ENCODE assay signal across 35 cellular contexts in genomic region chr7:46607176-46607575, GRCh38.
"Had no signal": no experiment of that assay in that cellular context is flagged by ENCODE, and none has a peak within 500 bp of the region (broad histone marks: within the 10 kb centered on the region; RNA-seq: fewer than 3 reads in every experiment).

No MANE protein-coding gene starts in this region.

- ATAC-seq: activated CD4-positive, CD25-positive, alpha-beta regulatory T cell treated with anti-CD3 and anti-CD28 coated beads, Interleukin-2, amount 50 U/mL, for 24 hours; esophagus mucosa; mucosa of descending colon; natural killer cell treated with Interleukin-12 subunit alpha and Interleukin-12 subunit beta and Interleukin-15 and Interleukin-18, amount 100 ng/mL, for 72 hours; stimulated activated naive B cell treated with anti-CD40 and anti-IgM and Interleukin-4, amounts not matched to agents 10 μg/mL and 1 μg/mL and 100 μg/mL, for 72 hours had no signal

- H3K4me3 ChIP-seq: adrenal gland, lung, mucosa of descending colon, ovary, sigmoid colon, stomach, thyroid gland, upper lobe of left lung, vagina had no signal

- H3K27me3 Mint-ChIP-seq: activated naive CD8-positive, alpha-beta T cell treated with anti-CD3 and anti-CD28 coated beads for 36 hours; dendritic cell treated with granulocyte-macrophage colony-stimulating factor and Interleukin-4, amounts not matched to agents 40 ng/mL and 50 ng/mL, for 4 days; natural killer cell treated with Interleukin-12 subunit alpha and Interleukin-12 subunit beta and Interleukin-15 and Interleukin-18, amount 100 ng/mL, for 72 hours; progenitor cell of endocrine pancreas; stimulated activated naive B cell treated with anti-CD40 and anti-IgM and Interleukin-4, amounts not matched to agents 10 μg/mL and 1 μg/mL and 100 μg/mL, for 72 hours had no signal

- H3K9me3 Mint-ChIP-seq: activated naive CD4-positive, alpha-beta T cell treated with anti-CD3 and anti-CD28 coated beads for 36 hours; activated naive CD8-positive, alpha-beta T cell treated with anti-CD3 and anti-CD28 coated beads for 36 hours; dendritic cell treated with granulocyte-macrophage colony-stimulating factor and Interleukin-4, amounts not matched to agents 40 ng/mL and 50 ng/mL, for 4 days; endodermal cell had no signal

- DNase-seq: activated CD4-positive, alpha-beta T cell treated with anti-CD3 and anti-CD28 coated beads for 48 hours; activated CD4-positive, alpha-beta T cell treated with anti-CD3 and anti-CD28 coated beads, Interleukin-2, amount 50 U/mL, for 48 hours; activated CD8-positive, alpha-beta memory T cell treated with anti-CD3 and anti-CD28 coated beads for 24 hours; activated effector memory CD4-positive, alpha-beta T cell treated with anti-CD3 and anti-CD28 coated beads, Interleukin-2, amount 50 U/mL, for 16 hours; activated naive CD4-positive, alpha-beta T cell treated with anti-CD3 and anti-CD28 coated beads for 36 hours; activated naive CD8-positive, alpha-beta T cell treated with anti-CD3 and anti-CD28 coated beads for 36 hours; activated T-cell treated with anti-CD3 and anti-CD28 coated beads, Interleukin-2, amount 50 U/mL, for 1 hour; adrenal gland; central memory CD4-positive, alpha-beta T cell; endodermal cell; hippocampal formation; immature natural killer cell; kidney; mesendoderm; mucosa of descending colon; ovary; sigmoid colon; stimulated activated CD4-positive, alpha-beta T cell treated with anti-CD3 and anti-CD28 coated beads, Interleukin-15, amount 100 ng/mL, for 24 hours; stimulated activated CD4-positive, alpha-beta T cell treated with anti-CD3 and anti-CD28 coated beads, Interleukin-2, amount 100 ng/mL, for 24 hours; stimulated activated naive B cell treated with anti-CD40 and anti-IgM and Interleukin-4, amounts not matched to agents 10 μg/mL and 1 μg/mL and 100 μg/mL, for 72 hours; stomach; SW 1271; T-helper 9 cell; thyroid gland; upper lobe of left lung; WERI-Rb-1 had no signal

- H3K4me1 Mint-ChIP-seq: activated naive CD8-positive, alpha-beta T cell treated with anti-CD3 and anti-CD28 coated beads for 36 hours; immature natural killer cell; stimulated activated naive B cell treated with anti-CD40 and anti-IgM and Interleukin-4, amounts not matched to agents 10 μg/mL and 1 μg/mL and 100 μg/mL, for 72 hours had no signal

- H3K36me3 ChIP-seq: adrenal gland, ovary, sigmoid colon, stomach, thyroid gland, upper lobe of left lung, vagina, WERI-Rb-1 had no signal

- H3K27ac ChIP-seq: adrenal gland, ovary, sigmoid colon, stomach, thyroid gland, upper lobe of left lung, vagina, WERI-Rb-1 had no signal

- H3K9me3 ChIP-seq: adrenal gland, mucosa of descending colon, ovary, sigmoid colon, stomach, thyroid gland, upper lobe of left lung, vagina had no signal

- H3K4me3 Mint-ChIP-seq: activated naive CD4-positive, alpha-beta T cell treated with anti-CD3 and anti-CD28 coated beads for 36 hours; activated naive CD8-positive, alpha-beta T cell treated with anti-CD3 and anti-CD28 coated beads for 36 hours; activated T-helper 1 cell treated with anti-CD3 and anti-CD28 coated beads, Interleukin-12 subunit alpha, Interleukin-12 subunit beta, Interleukin-2, Interleukin-4 antibody, amounts not matched to agents 30 ng/mL and 10 ng/mL and 1 ng/mL, durations not matched to agents 14 hours and 24 hours and 36 hours; dendritic cell treated with granulocyte-macrophage colony-stimulating factor and Interleukin-4, amounts not matched to agents 40 ng/mL and 50 ng/mL, for 4 days; endodermal cell; immature natural killer cell; natural killer cell treated with Interleukin-12 subunit alpha and Interleukin-12 subunit beta and Interleukin-15 and Interleukin-18, amount 100 ng/mL, for 72 hours; stimulated activated naive B cell treated with anti-CD40 and anti-IgM and Interleukin-4, amounts not matched to agents 10 μg/mL and 1 μg/mL and 100 μg/mL, for 72 hours; T-helper 1 cell treated with Interleukin-12 subunit alpha and Interleukin-12 subunit beta and Interleukin-4 antibody, amounts not matched to agents 30 μg/mL and 1 μg/mL, for 36 hours had no signal

- H3K27me3 ChIP-seq: adrenal gland, ovary, sigmoid colon, stomach, thyroid gland, upper lobe of left lung, vagina had no signal

- H3K36me3 Mint-ChIP-seq: activated naive CD8-positive, alpha-beta T cell treated with anti-CD3 and anti-CD28 coated beads for 36 hours; immature natural killer cell; natural killer cell treated with Interleukin-12 subunit alpha and Interleukin-12 subunit beta and Interleukin-15 and Interleukin-18, amount 100 ng/mL, for 72 hours; stimulated activated naive B cell treated with anti-CD40 and anti-IgM and Interleukin-4, amounts not matched to agents 10 μg/mL and 1 μg/mL and 100 μg/mL, for 72 hours had no signal

- H3K27ac Mint-ChIP-seq: activated naive CD4-positive, alpha-beta T cell treated with anti-CD3 and anti-CD28 coated beads for 36 hours; activated naive CD8-positive, alpha-beta T cell treated with anti-CD3 and anti-CD28 coated beads for 36 hours; activated T-helper 1 cell treated with anti-CD3 and anti-CD28 coated beads, Interleukin-12 subunit alpha, Interleukin-12 subunit beta, Interleukin-2, Interleukin-4 antibody, amounts not matched to agents 30 ng/mL and 10 ng/mL and 1 ng/mL, durations not matched to agents 14 hours and 24 hours and 36 hours; dendritic cell treated with granulocyte-macrophage colony-stimulating factor and Interleukin-4, amounts not matched to agents 40 ng/mL and 50 ng/mL, for 4 days; endodermal cell; immature natural killer cell; natural killer cell treated with Interleukin-12 subunit alpha and Interleukin-12 subunit beta and Interleukin-15 and Interleukin-18, amount 100 ng/mL, for 72 hours; progenitor cell of endocrine pancreas; stimulated activated naive B cell treated with anti-CD40 and anti-IgM and Interleukin-4, amounts not matched to agents 10 μg/mL and 1 μg/mL and 100 μg/mL, for 72 hours; T-helper 1 cell treated with Interleukin-12 subunit alpha and Interleukin-12 subunit beta and Interleukin-4 antibody, amounts not matched to agents 30 μg/mL and 1 μg/mL, for 36 hours had no signal
